Comparison of ENCODE assay signal across 8 cellular contexts in genomic region chr1:54714881-54715492, GRCh38. TPM values are rescaled to one million over a fixed set of nuclear protein-coding genes. Genes with fewer than 3 reads are reported as not detected.
A peak's percentile ranks its signal among the peaks of the same experiment; 100 is the strongest.
DNase-seq lines count a peak whose midpoint lies in the region; ATAC-seq and TF ChIP-seq lines count a peak whose summit lies in the region.

No MANE protein-coding gene starts in this region.

- peaks cover 3% of the 10 kb centered on the region for H3K27me3 Mint-ChIP-seq in activated B cell treated with CpG ODN at 0.5 μM for 24 hours

- H3K27ac ChIP-seq in heart right ventricle (peak overlapping the region in 9 of 10 donors; percentile 54 to 85 (median 78)), gastrocnemius medialis (peak overlapping the region; percentile 88 to 94 (median 90))

- CTCF ChIA-PET in activated B cell treated with CpG ODN at 0.5 μM for 24 hours (lab: Charles Lee), result interaction anchor here (0.6 to 2.7 kb wide), 3 partner anchors 86 to 1437 kb away, joined by 3 to 10 read pairs (median 3); partner anchors contain the start of gene TTC22

- H3K27ac Mint-ChIP-seq in activated B cell treated with CpG ODN at 0.5 μM for 24 hours, result peak overlapping the region; percentile 83

- H3K27me3 ChIP-seq in heart right ventricle (no peaks in the 10 kb centered on the region), gastrocnemius medialis (no peaks in the 10 kb centered on the region)

- WGBS in heart right ventricle, 2 donors, result 90% methylated on average over 7 of the region's 7 CpGs

- H3K4me1 Mint-ChIP-seq in activated B cell treated with CpG ODN at 0.5 μM for 24 hours, result peaks cover 30% of the 10 kb centered on the region

- peak overlapping the region; percentile 94 for H3K4me3 Mint-ChIP-seq in activated B cell treated with CpG ODN at 0.5 μM for 24 hours

- no peak for DNase-seq in GM12864 (ENCODE audit: low read depth)
- DNase-seq in activated B cell treated with CpG ODN at 0.5 μM for 24 hours, result no peak
- no peak for DNase-seq in heart right ventricle
- no peak for DNase-seq in gastrocnemius medialis
- no peak for DNase-seq in CD1c-positive myeloid dendritic cell (ENCODE audit: extremely low spot score)
- no peak for DNase-seq in LoVo (ENCODE audit: low spot score)
- no peak for DNase-seq in GM20000 (ENCODE audit: low spot score)

- POLR2A ChIA-PET in activated B cell treated with CpG ODN at 0.5 μM for 24 hours (lab: Charles Lee), result interaction anchor here (0.5 to 2.8 kb wide), 9 partner anchors 10 to 877 kb away, joined by 3 to 15 read pairs (median 5); partner anchors contain the start of genes IFT25, NDC1, PARS2 and SSBP3

- peaks cover 24% of the 10 kb centered on the region for H3K36me3 Mint-ChIP-seq in activated B cell treated with CpG ODN at 0.5 μM for 24 hours (ENCODE audit: low read depth)

- ATAC-seq in activated B cell treated with CpG ODN at 0.5 μM for 24 hours (ENCODE audit: low read depth), result no peak
- peak in 3 of 8 donors; percentile 8 to 46 (median 23) for ATAC-seq in heart right ventricle
- peak in 1 of 2 donors; percentile 32 for ATAC-seq in gastrocnemius medialis
- no peak for ATAC-seq in GM18907 (IDR thresholded peaks at IDR 0.05; ENCODE audit: unreplicated experiment)

- in situ Hi-C loops in gastrocnemius medialis (cut with MboI; ENCODE audit: low sequenced_read_pairs in 4 of 4), result no loop called here

- H3K4me3 ChIP-seq in GM12864 (ENCODE audit: low read depth, low read length), result peak overlapping the region; percentile 96; the same call in 1 of the 2 replicates
- H3K4me3 ChIP-seq in heart right ventricle, result peak overlapping the region; percentile 65 to 99 (median 80)
- H3K4me3 ChIP-seq in gastrocnemius medialis, result peak overlapping the region; percentile 91 to 98 (median 97)

- no peak for TF ChIP-seq POLR2A in gastrocnemius medialis (IDR thresholded peaks at IDR 0.05)

- H3K36me3 ChIP-seq in heart right ventricle (peaks cover 0 to 29% (median 11%) of the 10 kb centered on the region in 9 donors), gastrocnemius medialis (peaks cover under 1 to 8% of the 10 kb centered on the region in 2 donors)

- TF ChIP-seq CTCF in GM12864 (IDR thresholded peaks at IDR 0.05; ENCODE audit: low read depth, low read length, missing control alignments), result no peak
- no peak for TF ChIP-seq CTCF in activated B cell treated with CpG ODN at 0.5 μM for 24 hours (IDR thresholded peaks at IDR 0.05)
- no peak for TF ChIP-seq CTCF in heart right ventricle (IDR thresholded peaks at IDR 0.05)
- TF ChIP-seq CTCF in gastrocnemius medialis (IDR thresholded peaks at IDR 0.05 in 4 of 5, conservative IDR thresholded peaks at IDR 0.05 in 1 of 5), result no peak
- no peak for TF ChIP-seq CTCF in GM20000 (IDR thresholded peaks at IDR 0.05; ENCODE audit: extremely low read depth, missing control alignments)

- intact Hi-C loops in activated B cell treated with CpG ODN at 0.5 μM for 24 hours (cut with micrococcal nuclease), result loop anchor here (1.0 to 5.0 kb wide), 9 partner anchors 49 to 1388 kb away; partner anchors contain the start of genes CYB5RL, DHCR24, IFT25 and LRP8
- intact Hi-C loops in heart right ventricle (cut with DNase I), result loop anchor here in 3 of 10 donors (10.0 kb wide), 4 partner anchors 170 to 660 kb away; partner anchors contain the start of genes ACOT11 (in 1 of the 3), TCEANC2 (in 1 of the 3) and TMEM59 (in 1 of the 3)
- intact Hi-C loops in gastrocnemius medialis (cut with DNase I; ENCODE audit: low total_unique reads), result loop anchor here (1.0 to 5.0 kb wide), 4 partner anchors 49 to 828 kb away; partner anchors contain the start of genes ACOT11, IFT25, LRRC42 and PARS2

- H3K4me1 ChIP-seq in heart right ventricle (peaks cover 0 to 20% (median 13%) of the 10 kb centered on the region in 9 donors), gastrocnemius medialis (peaks cover 12 to 15% of the 10 kb centered on the region in 2 donors)

- H3K9me3 Mint-ChIP-seq in activated B cell treated with CpG ODN at 0.5 μM for 24 hours, result no peaks in the 10 kb centered on the region

- H3K9me3 ChIP-seq in heart right ventricle (no peaks in the 10 kb centered on the region), gastrocnemius medialis (no peaks in the 10 kb centered on the region)

RNA-seq across cellular contexts. Expression of gene TTC4, which starts 0.7 kb away (rescaled TPM):
- 30.8 and 31.5 TPM in 2 replicates for total RNA-seq in activated B cell treated with CpG ODN at 0.5 μM for 24 hours
- 10 to 100 TPM; 12.0 to 17.0 (median 15.1) TPM for total RNA-seq in heart right ventricle
- 10 to 100 TPM; 13.8 to 20.9 TPM for polyA plus RNA-seq in heart right ventricle
- 10 to 100 TPM; 26.7 to 44.3 (median 31.4) TPM for total RNA-seq in gastrocnemius medialis

RNA-seq across cellular contexts. Expression of gene PARS2, which starts 49.3 kb away (rescaled TPM):
- 4.3 and 4.8 TPM in 2 replicates for total RNA-seq in activated B cell treated with CpG ODN at 0.5 μM for 24 hours
- 1 to 10 TPM; 3.7 to 5.6 (median 4.2) TPM for total RNA-seq in heart right ventricle
- polyA plus RNA-seq in heart right ventricle, result 1 to 10 TPM in 1 of 2 donors, under 1 TPM in 1; 0.80 to 3.8 TPM
- 1 to 10 TPM; 4.7 to 8.4 (median 4.9) TPM for total RNA-seq in gastrocnemius medialis
